28 cellular contexts compared by ENCODE assay signal in the genomic region with DNA sequence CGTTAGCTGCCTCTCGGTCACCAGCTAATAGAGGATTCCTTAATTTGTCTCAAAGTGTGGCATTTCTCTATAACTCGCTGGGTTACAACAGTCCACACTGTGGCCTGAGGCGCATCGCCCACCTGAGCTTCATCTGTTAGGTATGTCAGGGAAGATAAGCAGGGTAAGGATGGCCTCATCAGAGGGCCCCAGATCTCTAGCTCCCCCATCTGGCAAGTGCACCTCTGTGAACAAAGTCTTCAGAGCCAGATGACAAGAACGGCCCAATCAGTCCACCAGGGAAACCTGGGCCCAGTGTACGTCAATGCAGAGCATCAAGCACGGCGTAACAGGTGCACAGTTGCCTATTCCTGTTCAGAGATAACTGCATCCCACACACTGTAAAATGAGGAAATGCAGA. TPM values are rescaled to one million over a fixed set of nuclear protein-coding genes. Genes with fewer than 3 reads are reported as not detected.
"Had no signal": no experiment of that assay in that cellular context is flagged by ENCODE, and none has a peak within 500 bp of the region (broad histone marks: within the 10 kb centered on the region; RNA-seq: fewer than 3 reads in every experiment).

No MANE protein-coding gene starts in this region.

- H3K9me3 ChIP-seq: MG63, SJCRH30 had no signal

- ATAC-seq: HepG2, Panc1, PC-3, Right ventricle myocardium inferior had no signal

- H3K4me3 ChIP-seq: MG63, SJCRH30, SK-N-MC had no signal

- H3K27ac ChIP-seq: SJCRH30, SK-N-MC had no signal

- DNase-seq: IMR-90, Karpas-422, KG1, MG63, NCI-H1092, NCI-H1105 treated with DMSO at 0.1 percent for 48 hours, NCI-H1417 treated with DMSO at 0.1 percent for 48 hours, NCI-H146, NCI-H1694 treated with DMSO at 0.1 percent for 48 hours, NCI-H1930, NCI-H2081, NCI-H2171 treated with DMSO at 0.1 percent for 48 hours, NCI-H2227 treated with DMSO at 0.1 percent for 48 hours, NCI-H446, NCI-H510A, NCI-H524 treated with DMSO at 0.1 percent for 48 hours, NCI-H69, NCI-H774, PC-3, SHP77 treated with DMSO at 0.1 percent for 48 hours, SJCRH30 had no signal

- H3K36me3 ChIP-seq: MG63, SJCRH30 had no signal

- H3K27me3 ChIP-seq: MG63, SJCRH30 had no signal

- H3K4me1 ChIP-seq: SJCRH30 had no signal

RNA-seq across cellular contexts. Expression of gene FRG2C, which starts 23.2 kb away (rescaled TPM):
- total RNA-seq: HepG2; HT1080; IMR-90; PC-3; Right ventricle myocardium inferior; RPMI7951; SJCRH30; T-helper 1 cell treated with Interleukin-12 subunit alpha and Interleukin-12 subunit beta and Interleukin-4 antibody, amounts not matched to agents 30 ng/mL and 1 ng/mL, for 36 hours had no signal
